In genomic region chr2:229447227-229447626, GRCh38 we compare ENCODE assay signal across 31 cellular contexts.
"Had no signal": no experiment of that assay in that cellular context is flagged by ENCODE, and none has a peak within 500 bp of the region (broad histone marks: within the 10 kb centered on the region; RNA-seq: fewer than 3 reads in every experiment).

No MANE protein-coding gene starts in this region.

- H3K4me3 ChIP-seq: breast epithelium, Peyer's patch, SJSA1 had no signal

- ATAC-seq: activated CD8-positive, alpha-beta T cell treated with anti-CD3 and anti-CD28 coated beads, Interleukin-2, amount 10 ng/mL, durations not matched to agents 7 days and 5 days; activated naive CD8-positive, alpha-beta T cell treated with anti-CD3 and anti-CD28 coated beads, Interleukin-2, amount 50 U/mL, for 24 hours; activated T-cell treated with anti-CD3 and anti-CD28 coated beads, Interleukin-2, amount 50 U/mL, for 4 hours; PC-3 had no signal

- H3K4me3 Mint-ChIP-seq: activated CD4-positive, alpha-beta T cell treated with anti-CD3 and anti-CD28 coated beads, Interleukin-2, amount 10 ng/mL, durations not matched to agents 7 days and 5 days; activated CD8-positive, alpha-beta T cell treated with anti-CD3 and anti-CD28 coated beads, Interleukin-2, amount 10 ng/mL, durations not matched to agents 7 days and 5 days; activated naive CD4-positive, alpha-beta T cell treated with anti-CD3 and anti-CD28 coated beads for 36 hours; activated naive CD8-positive, alpha-beta T cell; activated naive CD8-positive, alpha-beta T cell treated with anti-CD3 and anti-CD28 coated beads, Interleukin-2, amount 50 U/mL, for 24 hours; activated T-cell treated with anti-CD3 and anti-CD28 coated beads, Interleukin-2, amount 50 U/mL, for 4 hours; activated T-helper 1 cell treated with anti-CD3 and anti-CD28 coated beads, Interleukin-12 subunit alpha, Interleukin-12 subunit beta, Interleukin-2, Interleukin-4 antibody, amounts not matched to agents 30 ng/mL and 10 ng/mL and 1 ng/mL, durations not matched to agents 14 hours and 24 hours and 36 hours; T-helper 1 cell treated with Interleukin-12 subunit alpha and Interleukin-12 subunit beta and Interleukin-4 antibody, amounts not matched to agents 30 μg/mL and 1 μg/mL, for 36 hours; T-helper 2 cell treated with Interferon-gamma antibody and Interleukin-4, amounts not matched to agents 5 μg/mL and 100 μg/mL, for 36 hours had no signal

- H3K36me3 ChIP-seq: breast epithelium, Peyer's patch, SJSA1 had no signal

- H3K4me1 ChIP-seq: breast epithelium had no signal

- H3K9me3 Mint-ChIP-seq: activated CD4-positive, alpha-beta T cell treated with anti-CD3 and anti-CD28 coated beads, Interleukin-2, amount 10 ng/mL, durations not matched to agents 7 days and 5 days; activated naive CD4-positive, alpha-beta T cell treated with anti-CD3 and anti-CD28 coated beads for 36 hours; activated naive CD8-positive, alpha-beta T cell treated with anti-CD3 and anti-CD28 coated beads, Interleukin-2, amount 50 U/mL, for 24 hours; activated T-cell treated with anti-CD3 and anti-CD28 coated beads, Interleukin-2, amount 50 U/mL, for 4 hours; activated T-helper 1 cell treated with anti-CD3 and anti-CD28 coated beads, Interleukin-12 subunit alpha, Interleukin-12 subunit beta, Interleukin-2, Interleukin-4 antibody, amounts not matched to agents 30 ng/mL and 10 ng/mL and 1 ng/mL, durations not matched to agents 14 hours and 24 hours and 36 hours; T-helper 1 cell treated with Interleukin-12 subunit alpha and Interleukin-12 subunit beta and Interleukin-4 antibody, amounts not matched to agents 30 μg/mL and 1 μg/mL, for 36 hours; T-helper 2 cell treated with Interferon-gamma antibody and Interleukin-4, amounts not matched to agents 5 μg/mL and 100 μg/mL, for 36 hours had no signal

- H3K4me1 Mint-ChIP-seq: activated CD4-positive, alpha-beta T cell treated with anti-CD3 and anti-CD28 coated beads, Interleukin-2, amount 10 ng/mL, durations not matched to agents 7 days and 5 days; activated naive CD8-positive, alpha-beta T cell treated with anti-CD3 and anti-CD28 coated beads, Interleukin-2, amount 50 U/mL, for 24 hours had no signal

- H3K27ac Mint-ChIP-seq: activated CD4-positive, alpha-beta T cell treated with anti-CD3 and anti-CD28 coated beads, Interleukin-2, amount 10 ng/mL, durations not matched to agents 7 days and 5 days; activated CD8-positive, alpha-beta T cell treated with anti-CD3 and anti-CD28 coated beads, Interleukin-2, amount 10 ng/mL, durations not matched to agents 7 days and 5 days; activated naive CD4-positive, alpha-beta T cell treated with anti-CD3 and anti-CD28 coated beads for 36 hours; activated naive CD8-positive, alpha-beta T cell; activated naive CD8-positive, alpha-beta T cell treated with anti-CD3 and anti-CD28 coated beads, Interleukin-2, amount 50 U/mL, for 24 hours; activated T-helper 1 cell treated with anti-CD3 and anti-CD28 coated beads, Interleukin-12 subunit alpha, Interleukin-12 subunit beta, Interleukin-2, Interleukin-4 antibody, amounts not matched to agents 30 ng/mL and 10 ng/mL and 1 ng/mL, durations not matched to agents 14 hours and 24 hours and 36 hours; T-helper 1 cell treated with Interleukin-12 subunit alpha and Interleukin-12 subunit beta and Interleukin-4 antibody, amounts not matched to agents 30 μg/mL and 1 μg/mL, for 36 hours; T-helper 2 cell treated with Interferon-gamma antibody and Interleukin-4, amounts not matched to agents 5 μg/mL and 100 μg/mL, for 36 hours had no signal

- H3K4me2 ChIP-seq: KMS-11, SK-N-SH had no signal

- H3K27ac ChIP-seq: breast epithelium, KMS-11, Peyer's patch, SJSA1 had no signal

- H3K9ac ChIP-seq: KMS-11, SK-N-SH had no signal

- H3K36me3 Mint-ChIP-seq: activated naive CD8-positive, alpha-beta T cell had no signal

- H3K27me3 Mint-ChIP-seq: activated CD4-positive, alpha-beta T cell treated with anti-CD3 and anti-CD28 coated beads, Interleukin-2, amount 10 ng/mL, durations not matched to agents 7 days and 5 days; activated naive CD8-positive, alpha-beta T cell treated with anti-CD3 and anti-CD28 coated beads, Interleukin-2, amount 50 U/mL, for 24 hours had no signal

- DNase-seq: activated CD4-positive, alpha-beta T cell treated with anti-CD3 and anti-CD28 coated beads, Interleukin-2, amount 10 ng/mL, durations not matched to agents 7 days and 5 days; activated CD4-positive, alpha-beta T cell treated with anti-CD3 and anti-CD28 coated beads, Interleukin-2, amount 50 U/mL, for 48 hours; activated CD8-positive, alpha-beta T cell treated with anti-CD3 and anti-CD28 coated beads, Interleukin-2, amount 10 ng/mL, durations not matched to agents 7 days and 5 days; activated gamma-delta T cell treated with Interleukin-2 at 50 U/mL for 16 hours; activated naive CD4-positive, alpha-beta T cell treated with anti-CD3 and anti-CD28 coated beads for 36 hours; activated naive CD8-positive, alpha-beta T cell treated with anti-CD3 and anti-CD28 coated beads, Interleukin-2, amount 50 U/mL, for 24 hours; activated T-cell treated with anti-CD3 and anti-CD28 coated beads, Interleukin-2, amount 50 U/mL, for 4 hours; anterior cingulate cortex; MM.1S; MV-4-11; NCI-H1092; NCI-H1436 treated with DMSO at 0.1 percent for 48 hours; NCI-H1694 treated with DMSO at 0.1 percent for 48 hours; NCI-H2029; NCI-H2171; NCI-H510A; NCI-H526; NCI-H748 treated with DMSO at 0.1 percent for 48 hours; NK-92 treated with Interleukin-12 subunit alpha and Interleukin-12 subunit beta, amount 100 ng/mL, for 24 hours; PC-3; Peyer's patch; RPMI8226; SHP77 treated with DMSO at 0.1 percent for 48 hours; SK-N-SH had no signal

- H3K9me3 ChIP-seq: breast epithelium, Peyer's patch, SJSA1, SK-N-SH had no signal

- H3K27me3 ChIP-seq: breast epithelium, Peyer's patch, SJSA1 had no signal
